Comparison of ENCODE assay signal across 1 cellular context in the genomic region with DNA sequence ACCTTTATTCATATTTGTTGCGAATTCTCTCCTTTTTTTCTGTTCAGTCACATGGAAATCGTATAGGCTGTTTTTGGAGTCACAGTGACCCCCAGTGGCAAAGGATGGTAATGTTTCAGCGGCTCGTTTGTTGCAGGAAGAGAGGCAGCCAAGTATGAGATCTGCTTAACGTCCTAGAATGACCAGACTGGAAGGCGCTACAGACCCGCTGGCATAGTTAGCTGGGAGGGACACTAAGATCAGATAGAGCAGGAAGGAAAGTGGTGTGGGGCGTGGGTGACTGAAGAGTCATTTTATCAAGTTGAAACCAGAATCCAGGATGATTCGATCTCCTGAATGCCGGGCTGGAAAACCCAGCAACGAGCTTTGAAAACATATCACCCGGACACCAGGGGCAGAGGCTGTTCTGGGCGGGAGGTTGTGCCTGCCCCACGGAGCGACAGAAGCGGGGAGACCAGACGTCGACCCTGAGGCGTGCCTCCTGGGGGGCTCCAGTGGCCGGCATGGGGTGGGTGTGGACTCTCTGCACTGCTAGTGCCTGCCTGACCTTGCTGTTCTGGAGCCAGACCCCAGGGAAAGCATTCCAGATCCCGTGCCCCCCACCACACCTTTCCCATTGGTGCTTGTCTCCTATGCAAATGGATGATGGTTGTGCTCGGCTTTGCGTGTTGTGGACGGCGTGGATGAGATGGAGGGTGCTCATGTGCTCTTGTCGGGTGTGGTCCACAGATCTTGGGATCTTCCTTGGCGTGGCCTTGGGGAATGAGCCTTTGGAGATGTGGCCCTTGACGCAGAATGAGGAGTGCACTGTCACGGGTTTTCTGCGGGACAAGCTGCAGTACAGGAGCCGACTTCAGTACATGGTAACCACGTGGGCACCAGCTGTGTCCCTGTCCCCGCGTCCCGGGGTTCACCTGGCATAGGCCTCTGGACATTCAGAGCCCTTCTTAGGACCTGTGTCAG.
A peak's percentile ranks its signal among the peaks of the same experiment; 100 is the strongest.
TF ChIP-seq lines count a peak whose summit lies in the region.

No MANE protein-coding gene starts in this region.

TF ChIP-seq in K562, 482 proteins besides CTCF, POLR2A, EP300 and RAD21 (continued from another document and continues in another):
- TF ChIP-seq, protein P1, sequence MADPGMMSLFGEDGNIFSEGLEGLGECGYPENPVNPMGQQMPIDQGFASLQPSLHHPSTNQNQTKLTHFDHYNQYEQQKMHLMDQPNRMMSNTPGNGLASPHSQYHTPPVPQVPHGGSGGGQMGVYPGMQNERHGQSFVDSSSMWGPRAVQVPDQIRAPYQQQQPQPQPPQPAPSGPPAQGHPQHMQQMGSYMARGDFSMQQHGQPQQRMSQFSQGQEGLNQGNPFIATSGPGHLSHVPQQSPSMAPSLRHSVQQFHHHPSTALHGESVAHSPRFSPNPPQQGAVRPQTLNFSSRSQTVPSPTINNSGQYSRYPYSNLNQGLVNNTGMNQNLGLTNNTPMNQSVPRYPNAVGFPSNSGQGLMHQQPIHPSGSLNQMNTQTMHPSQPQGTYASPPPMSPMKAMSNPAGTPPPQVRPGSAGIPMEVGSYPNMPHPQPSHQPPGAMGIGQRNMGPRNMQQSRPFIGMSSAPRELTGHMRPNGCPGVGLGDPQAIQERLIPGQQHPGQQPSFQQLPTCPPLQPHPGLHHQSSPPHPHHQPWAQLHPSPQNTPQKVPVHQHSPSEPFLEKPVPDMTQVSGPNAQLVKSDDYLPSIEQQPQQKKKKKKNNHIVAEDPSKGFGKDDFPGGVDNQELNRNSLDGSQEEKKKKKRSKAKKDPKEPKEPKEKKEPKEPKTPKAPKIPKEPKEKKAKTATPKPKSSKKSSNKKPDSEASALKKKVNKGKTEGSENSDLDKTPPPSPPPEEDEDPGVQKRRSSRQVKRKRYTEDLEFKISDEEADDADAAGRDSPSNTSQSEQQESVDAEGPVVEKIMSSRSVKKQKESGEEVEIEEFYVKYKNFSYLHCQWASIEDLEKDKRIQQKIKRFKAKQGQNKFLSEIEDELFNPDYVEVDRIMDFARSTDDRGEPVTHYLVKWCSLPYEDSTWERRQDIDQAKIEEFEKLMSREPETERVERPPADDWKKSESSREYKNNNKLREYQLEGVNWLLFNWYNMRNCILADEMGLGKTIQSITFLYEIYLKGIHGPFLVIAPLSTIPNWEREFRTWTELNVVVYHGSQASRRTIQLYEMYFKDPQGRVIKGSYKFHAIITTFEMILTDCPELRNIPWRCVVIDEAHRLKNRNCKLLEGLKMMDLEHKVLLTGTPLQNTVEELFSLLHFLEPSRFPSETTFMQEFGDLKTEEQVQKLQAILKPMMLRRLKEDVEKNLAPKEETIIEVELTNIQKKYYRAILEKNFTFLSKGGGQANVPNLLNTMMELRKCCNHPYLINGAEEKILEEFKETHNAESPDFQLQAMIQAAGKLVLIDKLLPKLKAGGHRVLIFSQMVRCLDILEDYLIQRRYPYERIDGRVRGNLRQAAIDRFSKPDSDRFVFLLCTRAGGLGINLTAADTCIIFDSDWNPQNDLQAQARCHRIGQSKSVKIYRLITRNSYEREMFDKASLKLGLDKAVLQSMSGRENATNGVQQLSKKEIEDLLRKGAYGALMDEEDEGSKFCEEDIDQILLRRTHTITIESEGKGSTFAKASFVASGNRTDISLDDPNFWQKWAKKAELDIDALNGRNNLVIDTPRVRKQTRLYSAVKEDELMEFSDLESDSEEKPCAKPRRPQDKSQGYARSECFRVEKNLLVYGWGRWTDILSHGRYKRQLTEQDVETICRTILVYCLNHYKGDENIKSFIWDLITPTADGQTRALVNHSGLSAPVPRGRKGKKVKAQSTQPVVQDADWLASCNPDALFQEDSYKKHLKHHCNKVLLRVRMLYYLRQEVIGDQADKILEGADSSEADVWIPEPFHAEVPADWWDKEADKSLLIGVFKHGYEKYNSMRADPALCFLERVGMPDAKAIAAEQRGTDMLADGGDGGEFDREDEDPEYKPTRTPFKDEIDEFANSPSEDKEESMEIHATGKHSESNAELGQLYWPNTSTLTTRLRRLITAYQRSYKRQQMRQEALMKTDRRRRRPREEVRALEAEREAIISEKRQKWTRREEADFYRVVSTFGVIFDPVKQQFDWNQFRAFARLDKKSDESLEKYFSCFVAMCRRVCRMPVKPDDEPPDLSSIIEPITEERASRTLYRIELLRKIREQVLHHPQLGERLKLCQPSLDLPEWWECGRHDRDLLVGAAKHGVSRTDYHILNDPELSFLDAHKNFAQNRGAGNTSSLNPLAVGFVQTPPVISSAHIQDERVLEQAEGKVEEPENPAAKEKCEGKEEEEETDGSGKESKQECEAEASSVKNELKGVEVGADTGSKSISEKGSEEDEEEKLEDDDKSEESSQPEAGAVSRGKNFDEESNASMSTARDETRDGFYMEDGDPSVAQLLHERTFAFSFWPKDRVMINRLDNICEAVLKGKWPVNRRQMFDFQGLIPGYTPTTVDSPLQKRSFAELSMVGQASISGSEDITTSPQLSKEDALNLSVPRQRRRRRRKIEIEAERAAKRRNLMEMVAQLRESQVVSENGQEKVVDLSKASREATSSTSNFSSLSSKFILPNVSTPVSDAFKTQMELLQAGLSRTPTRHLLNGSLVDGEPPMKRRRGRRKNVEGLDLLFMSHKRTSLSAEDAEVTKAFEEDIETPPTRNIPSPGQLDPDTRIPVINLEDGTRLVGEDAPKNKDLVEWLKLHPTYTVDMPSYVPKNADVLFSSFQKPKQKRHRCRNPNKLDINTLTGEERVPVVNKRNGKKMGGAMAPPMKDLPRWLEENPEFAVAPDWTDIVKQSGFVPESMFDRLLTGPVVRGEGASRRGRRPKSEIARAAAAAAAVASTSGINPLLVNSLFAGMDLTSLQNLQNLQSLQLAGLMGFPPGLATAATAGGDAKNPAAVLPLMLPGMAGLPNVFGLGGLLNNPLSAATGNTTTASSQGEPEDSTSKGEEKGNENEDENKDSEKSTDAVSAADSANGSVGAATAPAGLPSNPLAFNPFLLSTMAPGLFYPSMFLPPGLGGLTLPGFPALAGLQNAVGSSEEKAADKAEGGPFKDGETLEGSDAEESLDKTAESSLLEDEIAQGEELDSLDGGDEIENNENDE (IDR thresholded peaks at IDR 0.05; ENCODE audit: low read depth, low read length) = no peak
- TF ChIP-seq TGIF2 (CRISPR knock-in tag; IDR thresholded peaks at IDR 0.05) = no peak
- TF ChIP-seq ZNF766 (CRISPR knock-in tag; conservative IDR thresholded peaks at IDR 0.05) = no peak
- TF ChIP-seq GABPA (tag; conservative IDR thresholded peaks at IDR 0.05; ENCODE audit: low read depth) = no peak
- TF ChIP-seq REST (CRISPR knock-in tag; IDR thresholded peaks at IDR 0.05; ENCODE audit: low read depth) = no peak
- TF ChIP-seq KLF1 (tag; IDR thresholded peaks at IDR 0.05) = no peak
- TF ChIP-seq ZNF184 (CRISPR knock-in tag; IDR thresholded peaks at IDR 0.05) = no peak
- TF ChIP-seq ZNF197 (CRISPR knock-in tag; IDR thresholded peaks at IDR 0.05; ENCODE audit: low read depth) = no peak
- no peak for TF ChIP-seq MLLT1 (IDR thresholded peaks at IDR 0.05)
- TF ChIP-seq SFPQ (IDR thresholded peaks at IDR 0.05; ENCODE audit: low read depth, low read length) = no peak
- TF ChIP-seq, protein P2, sequence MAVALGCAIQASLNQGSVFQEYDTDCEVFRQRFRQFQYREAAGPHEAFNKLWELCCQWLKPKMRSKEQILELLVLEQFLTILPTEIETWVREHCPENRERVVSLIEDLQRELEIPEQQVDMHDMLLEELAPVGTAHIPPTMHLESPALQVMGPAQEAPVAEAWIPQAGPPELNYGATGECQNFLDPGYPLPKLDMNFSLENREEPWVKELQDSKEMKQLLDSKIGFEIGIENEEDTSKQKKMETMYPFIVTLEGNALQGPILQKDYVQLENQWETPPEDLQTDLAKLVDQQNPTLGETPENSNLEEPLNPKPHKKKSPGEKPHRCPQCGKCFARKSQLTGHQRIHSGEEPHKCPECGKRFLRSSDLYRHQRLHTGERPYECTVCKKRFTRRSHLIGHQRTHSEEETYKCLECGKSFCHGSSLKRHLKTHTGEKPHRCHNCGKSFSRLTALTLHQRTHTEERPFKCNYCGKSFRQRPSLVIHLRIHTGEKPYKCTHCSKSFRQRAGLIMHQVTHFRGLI (CRISPR knock-in tag; IDR thresholded peaks at IDR 0.05) = no peak
- no peak for TF ChIP-seq ILF3 (IDR thresholded peaks at IDR 0.05; ENCODE audit: borderline replicate concordance)
- TF ChIP-seq, protein P3, sequence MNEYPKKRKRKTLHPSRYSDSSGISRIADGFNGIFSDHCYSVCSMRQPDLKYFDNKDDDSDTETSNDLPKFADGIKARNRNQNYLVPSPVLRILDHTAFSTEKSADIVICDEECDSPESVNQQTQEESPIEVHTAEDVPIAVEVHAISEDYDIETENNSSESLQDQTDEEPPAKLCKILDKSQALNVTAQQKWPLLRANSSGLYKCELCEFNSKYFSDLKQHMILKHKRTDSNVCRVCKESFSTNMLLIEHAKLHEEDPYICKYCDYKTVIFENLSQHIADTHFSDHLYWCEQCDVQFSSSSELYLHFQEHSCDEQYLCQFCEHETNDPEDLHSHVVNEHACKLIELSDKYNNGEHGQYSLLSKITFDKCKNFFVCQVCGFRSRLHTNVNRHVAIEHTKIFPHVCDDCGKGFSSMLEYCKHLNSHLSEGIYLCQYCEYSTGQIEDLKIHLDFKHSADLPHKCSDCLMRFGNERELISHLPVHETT (CRISPR knock-in tag; conservative IDR thresholded peaks at IDR 0.05 in 1 of 2, IDR thresholded peaks at IDR 0.05 in 1 of 2) = no peak
- TF ChIP-seq ARNT (IDR thresholded peaks at IDR 0.05) = peak in 1 of 2 experiments; percentile 79; a peak in 1 of 4 replicates
- no peak for TF ChIP-seq ATF1 (CRISPR knock-in tag; IDR thresholded peaks at IDR 0.05)
- 0 out of 2 replicates have a peak, but pooled peaks have one; percentile 19 for TF ChIP-seq ATF1 (tag; IDR thresholded peaks at IDR 0.05)
- no peak for TF ChIP-seq IRF1 (CRISPR knock-in tag; IDR thresholded peaks at IDR 0.05; ENCODE audit: borderline replicate concordance)
